ENCODE assay signal across 1 cellular context in the genomic region with DNA sequence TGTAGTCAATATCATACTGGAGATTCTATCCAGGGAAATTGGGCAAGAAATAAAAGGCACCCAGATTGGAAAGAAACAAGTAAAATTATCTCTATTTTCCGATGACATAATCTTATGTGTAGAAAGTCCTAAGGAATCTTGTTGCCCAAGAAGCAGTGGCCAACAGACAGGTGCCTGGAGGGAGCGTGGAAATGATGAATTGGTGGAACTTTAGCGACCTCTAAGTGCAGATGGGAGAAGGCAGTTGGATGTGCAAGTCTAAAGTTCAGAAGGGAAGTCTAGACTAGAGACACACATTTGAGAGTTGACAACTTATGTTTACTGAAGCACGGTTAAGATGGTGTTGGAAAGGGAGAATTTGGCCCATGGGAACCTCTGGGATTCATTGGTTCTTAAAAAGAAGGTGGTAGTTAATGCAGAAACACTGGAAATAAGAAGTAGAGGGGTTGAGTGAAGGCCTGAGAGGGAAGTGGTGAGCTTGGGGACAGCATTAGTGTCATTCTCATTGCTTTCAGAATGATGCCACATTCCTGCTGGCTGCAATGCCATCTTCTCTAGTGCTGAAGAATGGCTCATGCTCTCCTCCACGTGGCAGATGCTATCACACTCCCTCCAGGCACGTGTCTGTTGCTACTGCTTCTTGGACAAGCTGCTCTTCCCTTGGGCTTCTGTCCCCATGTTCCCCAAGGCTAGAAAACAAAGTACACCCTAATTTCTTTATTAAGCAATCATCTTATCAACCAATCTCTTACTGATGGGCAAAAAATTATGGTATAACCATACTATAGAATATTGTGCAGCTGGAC.
TF ChIP-seq lines count a peak whose summit lies in the region.

No MANE protein-coding gene starts in this region.

TF ChIP-seq in GM12878, 131 proteins besides CTCF, POLR2A, EP300 and RAD21:
- TF ChIP-seq ETV6 (conservative IDR thresholded peaks at IDR 0.05 in 1 of 2, IDR thresholded peaks at IDR 0.05 in 1 of 2; ENCODE audit: borderline replicate concordance in 1 of 2, low read depth in 1 of 2) = no peak
- no peak for TF ChIP-seq SPI1 (IDR thresholded peaks at IDR 0.05; ENCODE audit: borderline replicate concordance, insufficient read depth, low read depth, low read length)
- TF ChIP-seq, protein P1, sequence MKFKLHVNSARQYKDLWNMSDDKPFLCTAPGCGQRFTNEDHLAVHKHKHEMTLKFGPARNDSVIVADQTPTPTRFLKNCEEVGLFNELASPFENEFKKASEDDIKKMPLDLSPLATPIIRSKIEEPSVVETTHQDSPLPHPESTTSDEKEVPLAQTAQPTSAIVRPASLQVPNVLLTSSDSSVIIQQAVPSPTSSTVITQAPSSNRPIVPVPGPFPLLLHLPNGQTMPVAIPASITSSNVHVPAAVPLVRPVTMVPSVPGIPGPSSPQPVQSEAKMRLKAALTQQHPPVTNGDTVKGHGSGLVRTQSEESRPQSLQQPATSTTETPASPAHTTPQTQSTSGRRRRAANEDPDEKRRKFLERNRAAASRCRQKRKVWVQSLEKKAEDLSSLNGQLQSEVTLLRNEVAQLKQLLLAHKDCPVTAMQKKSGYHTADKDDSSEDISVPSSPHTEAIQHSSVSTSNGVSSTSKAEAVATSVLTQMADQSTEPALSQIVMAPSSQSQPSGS (IDR thresholded peaks at IDR 0.05; ENCODE audit: low read length) = no peak
- TF ChIP-seq NFYA (IDR thresholded peaks at IDR 0.05; ENCODE audit: borderline replicate concordance, low read depth, low read length) = no peak
- TF ChIP-seq CHD1 (IDR thresholded peaks at IDR 0.05; ENCODE audit: low read depth, low read length) = no peak
- no peak for TF ChIP-seq JUND (IDR thresholded peaks at IDR 0.05; ENCODE audit: low read depth, low read length)
- TF ChIP-seq, protein P2, sequence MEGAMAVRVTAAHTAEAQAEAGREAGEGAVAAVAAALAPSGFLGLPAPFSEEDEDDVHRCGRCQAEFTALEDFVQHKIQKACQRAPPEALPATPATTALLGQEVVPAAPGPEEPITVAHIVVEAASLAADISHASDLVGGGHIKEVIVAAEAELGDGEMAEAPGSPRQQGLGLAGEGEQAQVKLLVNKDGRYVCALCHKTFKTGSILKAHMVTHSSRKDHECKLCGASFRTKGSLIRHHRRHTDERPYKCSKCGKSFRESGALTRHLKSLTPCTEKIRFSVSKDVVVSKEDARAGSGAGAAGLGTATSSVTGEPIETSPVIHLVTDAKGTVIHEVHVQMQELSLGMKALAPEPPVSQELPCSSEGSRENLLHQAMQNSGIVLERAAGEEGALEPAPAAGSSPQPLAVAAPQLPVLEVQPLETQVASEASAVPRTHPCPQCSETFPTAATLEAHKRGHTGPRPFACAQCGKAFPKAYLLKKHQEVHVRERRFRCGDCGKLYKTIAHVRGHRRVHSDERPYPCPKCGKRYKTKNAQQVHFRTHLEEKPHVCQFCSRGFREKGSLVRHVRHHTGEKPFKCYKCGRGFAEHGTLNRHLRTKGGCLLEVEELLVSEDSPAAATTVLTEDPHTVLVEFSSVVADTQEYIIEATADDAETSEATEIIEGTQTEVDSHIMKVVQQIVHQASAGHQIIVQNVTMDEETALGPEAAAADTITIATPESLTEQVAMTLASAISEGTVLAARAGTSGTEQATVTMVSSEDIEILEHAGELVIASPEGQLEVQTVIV (IDR thresholded peaks at IDR 0.05; ENCODE audit: borderline replicate concordance, partially characterized antibody) = no peak
- TF ChIP-seq, protein P3, sequence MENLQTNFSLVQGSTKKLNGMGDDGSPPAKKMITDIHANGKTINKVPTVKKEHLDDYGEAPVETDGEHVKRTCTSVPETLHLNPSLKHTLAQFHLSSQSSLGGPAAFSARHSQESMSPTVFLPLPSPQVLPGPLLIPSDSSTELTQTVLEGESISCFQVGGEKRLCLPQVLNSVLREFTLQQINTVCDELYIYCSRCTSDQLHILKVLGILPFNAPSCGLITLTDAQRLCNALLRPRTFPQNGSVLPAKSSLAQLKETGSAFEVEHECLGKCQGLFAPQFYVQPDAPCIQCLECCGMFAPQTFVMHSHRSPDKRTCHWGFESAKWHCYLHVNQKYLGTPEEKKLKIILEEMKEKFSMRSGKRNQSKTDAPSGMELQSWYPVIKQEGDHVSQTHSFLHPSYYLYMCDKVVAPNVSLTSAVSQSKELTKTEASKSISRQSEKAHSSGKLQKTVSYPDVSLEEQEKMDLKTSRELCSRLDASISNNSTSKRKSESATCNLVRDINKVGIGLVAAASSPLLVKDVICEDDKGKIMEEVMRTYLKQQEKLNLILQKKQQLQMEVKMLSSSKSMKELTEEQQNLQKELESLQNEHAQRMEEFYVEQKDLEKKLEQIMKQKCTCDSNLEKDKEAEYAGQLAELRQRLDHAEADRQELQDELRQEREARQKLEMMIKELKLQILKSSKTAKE (IDR thresholded peaks at IDR 0.05; ENCODE audit: low read depth, poor library complexity, severe bottlenecking) = no peak
- TF ChIP-seq BCL3 (IDR thresholded peaks at IDR 0.05; ENCODE audit: borderline replicate concordance, insufficient read depth, low read depth, low read length, poor library complexity, severe bottlenecking) = no peak
- no peak for TF ChIP-seq CREM (IDR thresholded peaks at IDR 0.05; ENCODE audit: low read depth)
- no peak for TF ChIP-seq POLR2AphosphoS5 (IDR thresholded peaks at IDR 0.05; ENCODE audit: low read length)
- TF ChIP-seq CREB1 (IDR thresholded peaks at IDR 0.05; ENCODE audit: low read depth) = no peak
- TF ChIP-seq KAT2A (conservative IDR thresholded peaks at IDR 0.05; ENCODE audit: control insufficient read depth, low read depth, low read length) = no peak
TF ChIP-seq in GM12878: peak in this region for 0.
